ENCODE assay signal across 15 cellular contexts in genomic region chr1:48103495-48103894, GRCh38.
DNase-seq lines count a peak whose midpoint lies in the region; ATAC-seq and TF ChIP-seq lines count a peak whose summit lies in the region.
"Had no signal": no experiment of that assay in that cellular context is flagged by ENCODE, and none has a peak within 500 bp of the region (broad histone marks: within the 10 kb centered on the region; RNA-seq: fewer than 3 reads in every experiment).

No MANE protein-coding gene starts in this region.

- TF ChIP-seq POLR2A in IMR-90 (IDR thresholded peaks at IDR 0.05; ENCODE audit: low read depth, low read length) = no peak
- no peak for TF ChIP-seq POLR2A in esophagus muscularis mucosa (IDR thresholded peaks at IDR 0.05; ENCODE audit: low read depth)

- peak overlapping the region; percentile 72 for H2BK5ac ChIP-seq in IMR-90 (ENCODE audit: low read depth, low read length, poor library complexity, severe bottlenecking)

- CTCF ChIA-PET in HEK293 (lab: Yijun Ruan, JAX) = no interaction called here
- CTCF ChIA-PET in IMR-90 (lab: Yijun Ruan, JAX) = no interaction called here

- no peak overlapping the region for H2BK120ac ChIP-seq in IMR-90 (ENCODE audit: low read depth, low read length)

- dilution Hi-C loops in IMR-90 (cut with HindIII; ENCODE audit: low sequenced_read_pairs, unreplicated experiment) = no loop called here

- H4K20me1 ChIP-seq in IMR-90 (ENCODE audit: insufficient read depth, low read length) = no peaks in the 10 kb centered on the region

- H3K4me1 ChIP-seq in HEK293 (ENCODE audit: control insufficient read depth, insufficient read depth, low read length) (no peaks in the 10 kb centered on the region), IMR-90 (ENCODE audit: control insufficient read depth, insufficient read depth, low read length) (no peaks in the 10 kb centered on the region), esophagus muscularis mucosa (peaks cover 0 to 17% (median 2%) of the 10 kb centered on the region in 4 donors)
- H3K4me1 ChIP-seq: HAP-1 had no signal

- no peak overlapping the region for H4K5ac ChIP-seq in IMR-90 (ENCODE audit: low read depth, low read length)

- intact Hi-C loops in IMR-90 (cut with micrococcal nuclease) = no loop called here
- intact Hi-C loops in esophagus muscularis mucosa (cut with DNase I) = no loop called here

- H3K27me3 ChIP-seq in IMR-90 (ENCODE audit: control insufficient read depth, insufficient read depth, low read length) = no peaks in the 10 kb centered on the region
- H3K27me3 ChIP-seq in esophagus muscularis mucosa = no peaks in the 10 kb centered on the region

- no peak overlapping the region for H2AK9ac ChIP-seq in IMR-90 (replicated peaks; ENCODE audit: low read depth, low read length, poor library complexity)

- POLR2A ChIA-PET in HEK293 (lab: Yijun Ruan, JAX) = no interaction called here
- POLR2A ChIA-PET in IMR-90 (lab: Charles Lee; ENCODE audit: unreplicated experiment) = no interaction called here

- no peak for TF ChIP-seq EP300 in esophagus muscularis mucosa (IDR thresholded peaks at IDR 0.05)

- H3K27ac ChIP-seq in HEK293 (ENCODE audit: extremely low read depth, low read depth, low read length) (no peak overlapping the region), IMR-90 (ENCODE audit: insufficient read depth, low read length) (no peak overlapping the region), esophagus muscularis mucosa (replicated peaks in 1 of 4) (no peak overlapping the region)

- no peak overlapping the region for H3K4me2 ChIP-seq in IMR-90 (ENCODE audit: low read depth, low read length)
- H3K4me2 ChIP-seq: GM23338 had no signal

- H2AK5ac ChIP-seq in IMR-90 (ENCODE audit: low read depth, low read length) = no peak overlapping the region

- no peak for ATAC-seq in IMR-90 (ENCODE audit: low read depth)
- no peak for ATAC-seq in HG03565 (IDR thresholded peaks at IDR 0.05; ENCODE audit: unreplicated experiment)
- ATAC-seq: GM23338 had no signal

- no peak overlapping the region for H4K91ac ChIP-seq in IMR-90 (ENCODE audit: insufficient read depth, low read depth, low read length)

- WGBS in IMR-90 (ENCODE audit: extremely low coverage in 2 of 2, insufficient read length in 1 of 2), 2 experiments = 80% methylated on average over 1 of the region's 6 CpGs; no CpG with 5 or more reads in 1 of the 2 experiments
- WGBS in esophagus muscularis mucosa = 91% methylated on average over 6 of the region's 6 CpGs

- no peak overlapping the region for H3K4ac ChIP-seq in IMR-90 (ENCODE audit: low read depth, low read length)

- no peaks in the 10 kb centered on the region for H3K9me1 ChIP-seq in IMR-90 (ENCODE audit: insufficient read depth, low read length)

- H3K14ac ChIP-seq in IMR-90 (replicated peaks; ENCODE audit: low read depth, low read length) = no peak overlapping the region

- no peak overlapping the region for H3K18ac ChIP-seq in IMR-90 (ENCODE audit: low read depth, low read length)

- no peaks in the 10 kb centered on the region for H3K9me3 ChIP-seq in HEK293 (ENCODE audit: control insufficient read depth, insufficient read depth, low read depth, low read length)
- H3K9me3 ChIP-seq in IMR-90 (ENCODE audit: control insufficient read depth, insufficient read depth, low read length) = no peaks in the 10 kb centered on the region
- H3K9me3 ChIP-seq in esophagus muscularis mucosa = no peaks in the 10 kb centered on the region
- H3K9me3 ChIP-seq: HAP-1 had no signal

- H3K56ac ChIP-seq in IMR-90 (ENCODE audit: extremely low read depth, insufficient read depth, low read length) = no peak overlapping the region

- H2BK20ac ChIP-seq in IMR-90 (ENCODE audit: low read depth, low read length) = no peak overlapping the region

- no peaks in the 10 kb centered on the region for H3K79me1 ChIP-seq in IMR-90 (ENCODE audit: low read depth in 1 of 2, low read length in 2 of 2)

- no peak overlapping the region for H2AFZ ChIP-seq in IMR-90 (replicated peaks; ENCODE audit: low read length, poor library complexity)
- H2AFZ ChIP-seq: GM23338 had no signal

- TF ChIP-seq RAD21 in IMR-90 (IDR thresholded peaks at IDR 0.05; ENCODE audit: low read length) = no peak

- BruUV-seq in IMR-90 (replicated peaks; lab: Mats Ljungman, UMichigan) = no TSS peak

- no peak overlapping the region for H3K9ac ChIP-seq in IMR-90 (ENCODE audit: low read depth, low read length)

- DNase-seq in IMR-90 (no peak), esophagus muscularis mucosa (ENCODE audit: extremely low spot score) (peak; percentile 86)
- DNase-seq in activated CD4-positive, CD25-positive, alpha-beta regulatory T cell treated with anti-CD3 and anti-CD28 coated beads, Interleukin-2, amount 50 U/mL, for 72 hours = no peak
- no peak for DNase-seq in stimulated activated CD4-positive, alpha-beta T cell treated with anti-CD3 and anti-CD28 coated beads, Interleukin-15, amount 100 ng/mL, for 24 hours
- DNase-seq: C1 segment of cervical spinal cord; Calu3; CD4-positive, alpha-beta memory T cell; COR-L47; DMS53; DMS79 treated with DMSO at 0.1 percent for 48 hours; GF-D8 had no signal

- H3K23ac ChIP-seq in IMR-90 (ENCODE audit: low read depth, low read length) = no peak overlapping the region

- H3K4me3 ChIP-seq in HEK293 (ENCODE audit: low read depth, low read length) = no peak overlapping the region
- H3K4me3 ChIP-seq in IMR-90 (ENCODE audit: insufficient read depth, low read depth, low read length) = no peak overlapping the region
- no peak overlapping the region for H3K4me3 ChIP-seq in esophagus muscularis mucosa
- H3K4me3 ChIP-seq: GM23338, HAP-1 had no signal

- H2BK15ac ChIP-seq in IMR-90 (ENCODE audit: low read depth, low read length) = no peak overlapping the region

- in situ Hi-C loops in IMR-90 (cut with MboI; ENCODE audit: low sequenced_read_pairs) = loop anchor here (10.0 to 25.0 kb wide), 3 partner anchors 101 to 584 kb away; no protein-coding TSS in a partner anchor

- TF ChIP-seq CTCF in HEK293 (tag by site-specific recombination; IDR thresholded peaks at IDR 0.05) = no peak
- no peak for TF ChIP-seq CTCF in IMR-90 (conservative IDR thresholded peaks at IDR 0.05; ENCODE audit: low read depth, low read length)
- TF ChIP-seq CTCF in esophagus muscularis mucosa (IDR thresholded peaks at IDR 0.05) = no peak

- no peak overlapping the region for H4K8ac ChIP-seq in IMR-90 (ENCODE audit: low read depth in 2 of 2, low read length in 2 of 2)

- H3K36me3 ChIP-seq in HEK293 (ENCODE audit: control insufficient read depth in 2 of 2, insufficient read depth in 1 of 2, low read length in 2 of 2) = no peaks in the 10 kb centered on the region
- no peaks in the 10 kb centered on the region for H3K36me3 ChIP-seq in IMR-90 (ENCODE audit: control insufficient read depth, insufficient read depth, low read length)
- H3K36me3 ChIP-seq in esophagus muscularis mucosa = no peaks in the 10 kb centered on the region
- H3K36me3 ChIP-seq: HAP-1 had no signal

TF ChIP-seq in HEK293, 187 proteins besides CTCF, POLR2A, EP300 and RAD21:
- 0 out of 2 replicates have a peak, but pooled peaks have one; percentile 30 for TF ChIP-seq ZNF544 (tag by site-specific recombination; IDR thresholded peaks at IDR 0.05)
- TF ChIP-seq ZSCAN4 (tag by site-specific recombination; IDR thresholded peaks at IDR 0.05) = peak; percentile 80
- TF ChIP-seq, protein P1, sequence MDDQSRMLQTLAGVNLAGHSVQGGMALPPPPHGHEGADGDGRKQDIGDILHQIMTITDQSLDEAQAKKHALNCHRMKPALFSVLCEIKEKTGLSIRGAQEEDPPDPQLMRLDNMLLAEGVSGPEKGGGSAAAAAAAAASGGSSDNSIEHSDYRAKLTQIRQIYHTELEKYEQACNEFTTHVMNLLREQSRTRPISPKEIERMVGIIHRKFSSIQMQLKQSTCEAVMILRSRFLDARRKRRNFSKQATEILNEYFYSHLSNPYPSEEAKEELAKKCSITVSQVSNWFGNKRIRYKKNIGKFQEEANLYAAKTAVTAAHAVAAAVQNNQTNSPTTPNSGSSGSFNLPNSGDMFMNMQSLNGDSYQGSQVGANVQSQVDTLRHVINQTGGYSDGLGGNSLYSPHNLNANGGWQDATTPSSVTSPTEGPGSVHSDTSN (CRISPR knock-in tag; IDR thresholded peaks at IDR 0.05) = no peak

TF ChIP-seq in IMR-90, 13 proteins besides CTCF, POLR2A, EP300 and RAD21:
- TF ChIP-seq CHD1 (IDR thresholded peaks at IDR 0.05; ENCODE audit: low read depth, low read length) (no peak), MAFK (IDR thresholded peaks at IDR 0.05; ENCODE audit: low read depth, low read length) (no peak), BHLHE40 (IDR thresholded peaks at IDR 0.05; ENCODE audit: low read depth, low read length) (no peak), NFE2L2 (IDR thresholded peaks at IDR 0.05; ENCODE audit: low read depth, low read length) (no peak)
- TF ChIP-seq, protein P2, sequence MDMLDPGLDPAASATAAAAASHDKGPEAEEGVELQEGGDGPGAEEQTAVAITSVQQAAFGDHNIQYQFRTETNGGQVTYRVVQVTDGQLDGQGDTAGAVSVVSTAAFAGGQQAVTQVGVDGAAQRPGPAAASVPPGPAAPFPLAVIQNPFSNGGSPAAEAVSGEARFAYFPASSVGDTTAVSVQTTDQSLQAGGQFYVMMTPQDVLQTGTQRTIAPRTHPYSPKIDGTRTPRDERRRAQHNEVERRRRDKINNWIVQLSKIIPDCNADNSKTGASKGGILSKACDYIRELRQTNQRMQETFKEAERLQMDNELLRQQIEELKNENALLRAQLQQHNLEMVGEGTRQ (IDR thresholded peaks at IDR 0.05; ENCODE audit: low read depth, low read length) = no peak
